ENCODE assay signal across 8 cellular contexts in genomic region chr2:181891966-181892794, GRCh38. TPM values are rescaled to one million over a fixed set of nuclear protein-coding genes. Genes with fewer than 3 reads are reported as not detected.
DNase-seq lines count a peak whose midpoint lies in the region; ATAC-seq and TF ChIP-seq lines count a peak whose summit lies in the region.

No MANE protein-coding gene starts in this region.

- peak; percentile 53 for ATAC-seq in GM21619 (IDR thresholded peaks at IDR 0.05; ENCODE audit: unreplicated experiment)
- ATAC-seq in omental fat pad (ENCODE audit: low FRiP score), result peak; percentile 67

- peak overlapping the region; percentile 93 to 97 for H3K4me3 ChIP-seq in tibial artery

- H3K36me3 ChIP-seq in tibial artery, result no peaks in the 10 kb centered on the region

- H3K27me3 ChIP-seq in tibial artery, result no peaks in the 10 kb centered on the region

- peaks cover 0 to 57% (median 16%) of the 10 kb centered on the region in 4 donors for H3K4me1 ChIP-seq in tibial artery

- intact Hi-C loops in tibial artery (cut with DNase I; ENCODE audit: low total_unique reads), result loop anchor here (10.0 kb wide), 1 partner anchor 823 kb away; the partner anchor contains the start of gene DNAJC10

- TF ChIP-seq CTCF in omental fat pad (IDR thresholded peaks at IDR 0.05) (no peak), tibial artery (IDR thresholded peaks at IDR 0.05) (peak in 1 of 2 experiments; percentile 15)

- peaks cover 1% of the 10 kb centered on the region for H3K36me3 Mint-ChIP-seq in IgD-negative memory B cell

- H3K27ac Mint-ChIP-seq in IgD-negative memory B cell, result peak overlapping the region; percentile 3 to 76 (median 30)

- peaks cover 18 to 30% (median 27%) of the 10 kb centered on the region in 3 donors for H3K4me1 Mint-ChIP-seq in IgD-negative memory B cell

- peak overlapping the region; percentile 85 to 97 (median 91) for H3K4me3 Mint-ChIP-seq in IgD-negative memory B cell

- no peaks in the 10 kb centered on the region for H3K9me3 Mint-ChIP-seq in IgD-negative memory B cell

- H3K9me3 ChIP-seq in tibial artery, result no peaks in the 10 kb centered on the region

- H3K27me3 Mint-ChIP-seq in IgD-negative memory B cell, result peaks cover 3% of the 10 kb centered on the region

- DNase-seq in ELR (ENCODE audit: low read depth) (peak; percentile 73), SIG-M5 treated with dmso at 0.1 percent for 504 hours (lab: John Stamatoyannopoulos, UW; ENCODE audit: unreplicated experiment) (peak; percentile 71), germinal center (ENCODE audit: low spot score) (peak; percentile 44), omental fat pad (ENCODE audit: low spot score) (peak; percentile 26), tibial artery (peak; percentile 58 to 83)
- peak; percentile 6 to 52 (median 24) for DNase-seq in activated naive CD4-positive, alpha-beta T cell (lab: John Stamatoyannopoulos, UW)

- H3K27ac ChIP-seq in tibial artery, result peak overlapping the region; percentile 98

RNA-seq across cellular contexts. Expression of gene ITPRID2, which starts 0.7 kb away (rescaled TPM):
- polyA plus RNA-seq in IgD-negative memory B cell, result 3.7 TPM
- 10 to 100 TPM; 54.7 to 94.6 (median 70.6) TPM for total RNA-seq in omental fat pad

Comparison
In these comparisons a context has a peak if more than half of its experiments do, and no peak if none do; other contexts are left out.
1. Peak in every context shown above with its lines: DNase-seq, ATAC-seq, H3K4me3 ChIP-seq and H3K27ac ChIP-seq.